ENCODE assay signal across 20 cellular contexts in the genomic region with DNA sequence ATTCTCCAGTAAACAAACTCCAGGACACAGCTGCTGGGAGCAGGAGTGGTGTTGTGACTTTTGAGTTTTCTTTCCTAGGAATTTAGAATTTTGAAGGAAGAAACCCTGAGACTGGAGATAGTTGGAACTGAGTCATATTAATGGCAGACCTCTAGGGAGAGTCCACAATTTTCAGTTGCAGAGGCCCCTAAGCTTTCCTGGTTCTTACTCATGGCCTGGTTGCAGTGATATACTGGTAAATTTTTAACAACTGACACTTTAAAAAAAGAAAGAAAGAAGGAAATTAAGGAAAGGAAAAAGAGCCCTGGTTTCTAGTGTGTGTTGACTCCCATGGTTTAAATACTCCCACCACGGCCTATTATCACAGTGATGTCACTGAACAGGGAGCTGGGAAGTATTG. TPM values are rescaled to one million over a fixed set of nuclear protein-coding genes. Genes with fewer than 3 reads are reported as not detected.
"Had no signal": no experiment of that assay in that cellular context is flagged by ENCODE, and none has a peak within 500 bp of the region (broad histone marks: within the 10 kb centered on the region; RNA-seq: fewer than 3 reads in every experiment).

No MANE protein-coding gene starts in this region.

- FAIRE-seq: colon, frontal cortex had no signal

- DNase-seq: activated CD4-positive, alpha-beta memory T cell treated with anti-CD3 and anti-CD28 coated beads for 36 hours; activated CD4-positive, alpha-beta T cell treated with anti-CD3 and anti-CD28 coated beads for 36 hours; activated gamma-delta T cell treated with Interleukin-2 at 50 U/mL for 16 hours; activated T-cell treated with anti-CD3 and anti-CD28 coated beads for 4 hours; central memory CD4-positive, alpha-beta T cell; dorsolateral prefrontal cortex; heart left ventricle; immature natural killer cell; midbrain; nephron progenitor cell; nucleus accumbens; stimulated activated CD4-positive, alpha-beta T cell treated with anti-CD3 and anti-CD28 coated beads, Interleukin-4, amount 100 ng/mL, for 24 hours; stomach; upper lobe of right lung had no signal

- H3K9me3 ChIP-seq: heart left ventricle, stomach, thoracic aorta, upper lobe of right lung had no signal

- H3K36me3 ChIP-seq: heart left ventricle, stomach, thoracic aorta, upper lobe of right lung had no signal

- ATAC-seq: activated CD4-positive, alpha-beta T cell treated with anti-CD3 and anti-CD28 coated beads for 36 hours had no signal

- H3K27me3 ChIP-seq: dorsolateral prefrontal cortex, heart left ventricle, stomach, upper lobe of right lung had no signal

- H3K4me3 ChIP-seq: dorsolateral prefrontal cortex, heart left ventricle, lung, stomach, thoracic aorta, upper lobe of right lung had no signal

- H3K4me1 ChIP-seq: stomach, upper lobe of right lung had no signal

- H3K27ac ChIP-seq: dorsolateral prefrontal cortex, heart left ventricle, stomach, thoracic aorta, upper lobe of right lung had no signal

RNA-seq across cellular contexts. Expression of a gene that starts 59.9 kb away (rescaled TPM):
- total RNA-seq: activated CD4-positive, alpha-beta memory T cell treated with anti-CD3 and anti-CD28 coated beads for 36 hours; activated CD4-positive, alpha-beta T cell treated with anti-CD3 and anti-CD28 coated beads for 36 hours; fibroblast of lung; WTC11 had no signal
- polyA plus RNA-seq: fibroblast of lung had no signal
